8 cellular contexts compared by ENCODE assay signal in genomic region chr1:43329995-43330751, GRCh38. TPM values are rescaled to one million over a fixed set of nuclear protein-coding genes. Genes with fewer than 3 reads are reported as not detected.
DNase-seq lines count a peak whose midpoint lies in the region; ATAC-seq and TF ChIP-seq lines count a peak whose summit lies in the region.

No MANE protein-coding gene starts in this region.

- TF ChIP-seq CTCF in foreskin keratinocyte (conservative IDR thresholded peaks at IDR 0.05) = no peak
- TF ChIP-seq CTCF in smooth muscle cell (IDR thresholded peaks at IDR 0.05; ENCODE audit: borderline replicate concordance, insufficient read depth, poor library complexity, severe bottlenecking) = no peak

- peaks cover 1% of the 10 kb centered on the region for H3K36me3 Mint-ChIP-seq in activated CD4-positive, alpha-beta T cell treated with anti-CD3 and anti-CD28 coated beads, Interleukin-2, amount 10 ng/mL, durations not matched to agents 24 days and 14 days (ENCODE audit: low read depth)

- H3K4me3 Mint-ChIP-seq in activated CD4-positive, alpha-beta T cell treated with anti-CD3 and anti-CD28 coated beads, Interleukin-2, amount 10 ng/mL, durations not matched to agents 24 days and 14 days = peak overlapping the region; percentile 38

- ATAC-seq in foreskin keratinocyte (peak; percentile 79), GM18861 (IDR thresholded peaks at IDR 0.05; ENCODE audit: unreplicated experiment) (no peak), HG03025 (IDR thresholded peaks at IDR 0.05; ENCODE audit: low FRiP score, unreplicated experiment) (no peak), GM18868 (IDR thresholded peaks at IDR 0.05; ENCODE audit: unreplicated experiment) (no peak)

- H2AFZ ChIP-seq in smooth muscle cell (ENCODE audit: low read depth) = peak overlapping the region; percentile 35

- H3K27ac Mint-ChIP-seq in activated CD4-positive, alpha-beta T cell treated with anti-CD3 and anti-CD28 coated beads, Interleukin-2, amount 10 ng/mL, durations not matched to agents 24 days and 14 days = peak overlapping the region; percentile 84

- H3K4me1 Mint-ChIP-seq in activated CD4-positive, alpha-beta T cell treated with anti-CD3 and anti-CD28 coated beads, Interleukin-2, amount 10 ng/mL, durations not matched to agents 24 days and 14 days = peaks cover 23% of the 10 kb centered on the region

- H3K9me3 Mint-ChIP-seq in activated CD4-positive, alpha-beta T cell treated with anti-CD3 and anti-CD28 coated beads, Interleukin-2, amount 10 ng/mL, durations not matched to agents 24 days and 14 days = peaks cover 13% of the 10 kb centered on the region

- H3K27ac ChIP-seq in foreskin keratinocyte (no peak overlapping the region), smooth muscle cell (ENCODE audit: low read depth) (peak overlapping the region; percentile 52)

- no peaks in the 10 kb centered on the region for H3F3A ChIP-seq in smooth muscle cell (ENCODE audit: low read depth)

- DNase-seq in activated CD4-positive, alpha-beta T cell treated with anti-CD3 and anti-CD28 coated beads for 24 hours (ENCODE audit: low read depth in 2 of 2) = peak; percentile 37 to 55
- DNase-seq in activated CD4-positive, alpha-beta T cell treated with anti-CD3 and anti-CD28 coated beads for 1 hour = no peak
- peak; percentile 78 for DNase-seq in activated CD4-positive, alpha-beta T cell treated with anti-CD3 and anti-CD28 coated beads, Interleukin-2, amount 10 ng/mL, durations not matched to agents 24 days and 14 days
- DNase-seq in foreskin keratinocyte = peak in 1 of 2 donors; percentile 48
- peak; percentile 7 for DNase-seq in smooth muscle cell (lab: John Stamatoyannopoulos, UW; ENCODE audit: unreplicated experiment)

- H3K27me3 ChIP-seq in foreskin keratinocyte (no peaks in the 10 kb centered on the region), smooth muscle cell (ENCODE audit: low read depth) (no peaks in the 10 kb centered on the region)

- H3K4me1 ChIP-seq in foreskin keratinocyte (no peaks in the 10 kb centered on the region), smooth muscle cell (ENCODE audit: low read depth) (peaks cover 8% of the 10 kb centered on the region)

- no peak overlapping the region for H3K4me3 ChIP-seq in smooth muscle cell

- H3K27me3 Mint-ChIP-seq in activated CD4-positive, alpha-beta T cell treated with anti-CD3 and anti-CD28 coated beads, Interleukin-2, amount 10 ng/mL, durations not matched to agents 24 days and 14 days = no peaks in the 10 kb centered on the region

- no peak overlapping the region for H3K9ac ChIP-seq in smooth muscle cell (ENCODE audit: low read depth)

- no peaks in the 10 kb centered on the region for H3K79me2 ChIP-seq in smooth muscle cell (ENCODE audit: low read depth)

- no peaks in the 10 kb centered on the region for H3K36me3 ChIP-seq in smooth muscle cell (ENCODE audit: low read depth)

- no peaks in the 10 kb centered on the region for H4K20me1 ChIP-seq in smooth muscle cell (ENCODE audit: low read depth)

- H3K9me3 ChIP-seq in smooth muscle cell (replicated peaks; ENCODE audit: low read depth) = peaks cover 8% of the 10 kb centered on the region

- intact Hi-C loops in activated CD4-positive, alpha-beta T cell treated with anti-CD3 and anti-CD28 coated beads, Interleukin-2, amount 10 ng/mL, durations not matched to agents 24 days and 14 days (cut with micrococcal nuclease) = loop anchor here (1.0 to 10.0 kb wide), 3 partner anchors 33 to 485 kb away; partner anchors contain the start of genes ELOVL1 and ZNF691

- H3K4me2 ChIP-seq in smooth muscle cell = peak overlapping the region; percentile 63

- WGBS in smooth muscle cell (ENCODE audit: low lambda C conversion rate) = 23% methylated on average over 6 of the region's 6 CpGs

RNA-seq across cellular contexts. Expression of gene MPL, which starts 7.4 kb away (rescaled TPM):
- total RNA-seq in activated CD4-positive, alpha-beta T cell treated with anti-CD3 and anti-CD28 coated beads, Interleukin-2, amount 10 ng/mL, durations not matched to agents 24 days and 14 days = not detected in 2 replicates
- not detected in 2 replicates for total RNA-seq in foreskin keratinocyte
- polyA plus RNA-seq in foreskin keratinocyte = not detected in 2 replicates
- not detected in 2 replicates for total RNA-seq in smooth muscle cell
- not detected in 2 replicates for polyA plus RNA-seq in smooth muscle cell

RNA-seq across cellular contexts. Expression of gene CDC20, which starts 28.6 kb away (rescaled TPM):
- total RNA-seq in activated CD4-positive, alpha-beta T cell treated with anti-CD3 and anti-CD28 coated beads, Interleukin-2, amount 10 ng/mL, durations not matched to agents 24 days and 14 days = 84.3 and 86.9 TPM in 2 replicates
- 192 and 269 TPM in 2 replicates for total RNA-seq in foreskin keratinocyte
- 230 and 312 TPM in 2 replicates for polyA plus RNA-seq in foreskin keratinocyte
- 7.8 and 17.4 TPM in 2 replicates for total RNA-seq in smooth muscle cell
- 17.2 and 18.7 TPM in 2 replicates for polyA plus RNA-seq in smooth muscle cell

RNA-seq across cellular contexts. Expression of gene TIE1, which starts 29.4 kb away (rescaled TPM):
- total RNA-seq in activated CD4-positive, alpha-beta T cell treated with anti-CD3 and anti-CD28 coated beads, Interleukin-2, amount 10 ng/mL, durations not matched to agents 24 days and 14 days = 0.23 and 0.40 TPM in 2 replicates
- total RNA-seq in foreskin keratinocyte = not detected in 2 replicates
- polyA plus RNA-seq in foreskin keratinocyte = not detected in 2 replicates
- total RNA-seq in smooth muscle cell = 0.18 and 1.1 TPM in 2 replicates
- polyA plus RNA-seq in smooth muscle cell = 0.73 and 0.91 TPM in 2 replicates

RNA-seq across cellular contexts. Expression of gene ELOVL1, which starts 37.6 kb away (rescaled TPM):
- 76.8 and 85.1 TPM in 2 replicates for total RNA-seq in activated CD4-positive, alpha-beta T cell treated with anti-CD3 and anti-CD28 coated beads, Interleukin-2, amount 10 ng/mL, durations not matched to agents 24 days and 14 days
- total RNA-seq in foreskin keratinocyte = 137 and 140 TPM in 2 replicates
- 190 and 207 TPM in 2 replicates for polyA plus RNA-seq in foreskin keratinocyte
- total RNA-seq in smooth muscle cell = 57.0 and 109 TPM in 2 replicates
- polyA plus RNA-seq in smooth muscle cell = 101 and 104 TPM in 2 replicates

RNA-seq across cellular contexts. Expression of gene C1orf210, which starts 44.8 kb away (rescaled TPM):
- total RNA-seq in activated CD4-positive, alpha-beta T cell treated with anti-CD3 and anti-CD28 coated beads, Interleukin-2, amount 10 ng/mL, durations not matched to agents 24 days and 14 days = not detected in 2 replicates
- total RNA-seq in foreskin keratinocyte (3.8 and 4.3 TPM in 2 replicates), smooth muscle cell (0.81 and 1.2 TPM in 2 replicates)
- polyA plus RNA-seq in foreskin keratinocyte (5.2 and 6.4 TPM in 2 replicates), smooth muscle cell (0.72 and 4.1 TPM in 2 replicates)
